ENCODE assay signal across 23 cellular contexts in genomic region chr15:25732191-25732590, GRCh38.
DNase-seq lines count a peak whose midpoint lies in the region; ATAC-seq and TF ChIP-seq lines count a peak whose summit lies in the region.
"Had no signal": no experiment of that assay in that cellular context is flagged by ENCODE, and none has a peak within 500 bp of the region (broad histone marks: within the 10 kb centered on the region; RNA-seq: fewer than 3 reads in every experiment).

No MANE protein-coding gene starts in this region.

- no peak overlapping the region for H3K27ac ChIP-seq in CD8-positive, alpha-beta T cell (ENCODE audit: low read depth, low read length)
- H3K27ac ChIP-seq in neural progenitor cell = no peak overlapping the region
- H3K27ac ChIP-seq in vagina = no peak overlapping the region
- H3K27ac ChIP-seq: BLaER1 treated with 17β-estradiol and CSF1 and Interleukin-3, amounts not matched to agents 10 nM and 100 nM had no signal

- TF ChIP-seq CTCF in CD8-positive, alpha-beta T cell (IDR thresholded peaks at IDR 0.05) = no peak
- TF ChIP-seq CTCF in neural progenitor cell (IDR thresholded peaks at IDR 0.05) (no peak), vagina (IDR thresholded peaks at IDR 0.05) (no peak)

- intact Hi-C loops in activated CD4-positive, alpha-beta T cell treated with anti-CD3 and anti-CD28 coated beads for 36 hours (cut with DNase I, micrococcal nuclease) = no loop called here
- intact Hi-C loops in CD8-positive, alpha-beta T cell (cut with DNase I, micrococcal nuclease) = no loop called here
- intact Hi-C loops in vagina (cut with DNase I) = no loop called here

- POLR2A ChIA-PET in activated CD4-positive, alpha-beta T cell treated with anti-CD3 and anti-CD28 coated beads for 36 hours (lab: Charles Lee) = no interaction called here
- POLR2A ChIA-PET in CD8-positive, alpha-beta T cell (lab: Charles Lee) = no interaction called here

- no peaks in the 10 kb centered on the region for H3K4me1 ChIP-seq in CD8-positive, alpha-beta T cell (ENCODE audit: insufficient read depth, low read length)
- peaks cover 4% of the 10 kb centered on the region for H3K4me1 ChIP-seq in neural progenitor cell
- no peaks in the 10 kb centered on the region for H3K4me1 ChIP-seq in vagina

- H3K36me3 Mint-ChIP-seq in activated CD4-positive, alpha-beta T cell treated with anti-CD3 and anti-CD28 coated beads for 36 hours (ENCODE audit: low read depth) = peaks cover 3% of the 10 kb centered on the region
- H3K36me3 Mint-ChIP-seq in CD8-positive, alpha-beta T cell = peaks cover 59% of the 10 kb centered on the region
- H3K36me3 Mint-ChIP-seq in activated naive CD8-positive, alpha-beta T cell treated with anti-CD3 and anti-CD28 coated beads, Interleukin-2, amount 50 U/mL, for 24 hours (ENCODE audit: low read depth) = peaks cover 9% of the 10 kb centered on the region
- peaks cover 2% of the 10 kb centered on the region for H3K36me3 Mint-ChIP-seq in neural progenitor cell

- H3K4me3 ChIP-seq in CD8-positive, alpha-beta T cell (ENCODE audit: low read depth, low read length) = no peak overlapping the region
- no peak overlapping the region for H3K4me3 ChIP-seq in neural progenitor cell
- no peak overlapping the region for H3K4me3 ChIP-seq in vagina
- H3K4me3 ChIP-seq: BLaER1 treated with 17β-estradiol and CSF1 and Interleukin-3, amounts not matched to agents 10 nM and 100 nM had no signal

- H2AFZ ChIP-seq in neural progenitor cell (replicated peaks) = no peak overlapping the region

- no peak overlapping the region for H3K4me2 ChIP-seq in neural progenitor cell
- H3K4me2 ChIP-seq: BLaER1 treated with 17β-estradiol and CSF1 and Interleukin-3, amounts not matched to agents 10 nM and 100 nM had no signal

- H4K20me1 ChIP-seq in neural progenitor cell (ENCODE audit: low read depth) = no peaks in the 10 kb centered on the region

- H3K27me3 Mint-ChIP-seq in activated CD4-positive, alpha-beta T cell treated with anti-CD3 and anti-CD28 coated beads for 36 hours = no peaks in the 10 kb centered on the region
- H3K27me3 Mint-ChIP-seq in CD8-positive, alpha-beta T cell (ENCODE audit: low read depth) = no peaks in the 10 kb centered on the region
- no peaks in the 10 kb centered on the region for H3K27me3 Mint-ChIP-seq in activated naive CD8-positive, alpha-beta T cell treated with anti-CD3 and anti-CD28 coated beads, Interleukin-2, amount 50 U/mL, for 24 hours
- H3K27me3 Mint-ChIP-seq in neural progenitor cell (ENCODE audit: insufficient read depth, low read depth) = peaks cover 9% of the 10 kb centered on the region

- no peaks in the 10 kb centered on the region for H3F3A ChIP-seq in neural progenitor cell (ENCODE audit: low read depth)

- no peaks in the 10 kb centered on the region for H3K27me3 ChIP-seq in CD8-positive, alpha-beta T cell (ENCODE audit: insufficient read depth, low read length)
- no peaks in the 10 kb centered on the region for H3K27me3 ChIP-seq in neural progenitor cell
- no peaks in the 10 kb centered on the region for H3K27me3 ChIP-seq in vagina
- H3K27me3 ChIP-seq: BLaER1 treated with 17β-estradiol and CSF1 and Interleukin-3, amounts not matched to agents 10 nM and 100 nM had no signal

- H3K27ac Mint-ChIP-seq in activated CD4-positive, alpha-beta T cell treated with anti-CD3 and anti-CD28 coated beads for 36 hours = peak overlapping the region; percentile 68
- H3K27ac Mint-ChIP-seq in CD8-positive, alpha-beta T cell = peak overlapping the region; percentile 41
- peak overlapping the region; percentile 18 for H3K27ac Mint-ChIP-seq in activated naive CD8-positive, alpha-beta T cell treated with anti-CD3 and anti-CD28 coated beads, Interleukin-2, amount 50 U/mL, for 24 hours
- H3K27ac Mint-ChIP-seq in neural progenitor cell = peak overlapping the region; percentile 57

- H3K9me3 Mint-ChIP-seq in activated CD4-positive, alpha-beta T cell treated with anti-CD3 and anti-CD28 coated beads for 36 hours (ENCODE audit: low read depth) = no peaks in the 10 kb centered on the region
- H3K9me3 Mint-ChIP-seq in CD8-positive, alpha-beta T cell = no peaks in the 10 kb centered on the region
- no peaks in the 10 kb centered on the region for H3K9me3 Mint-ChIP-seq in activated naive CD8-positive, alpha-beta T cell treated with anti-CD3 and anti-CD28 coated beads, Interleukin-2, amount 50 U/mL, for 24 hours
- H3K9me3 Mint-ChIP-seq in neural progenitor cell = peaks cover 2% of the 10 kb centered on the region

- no peaks in the 10 kb centered on the region for H3K9me3 ChIP-seq in CD8-positive, alpha-beta T cell (ENCODE audit: low read length)
- no peaks in the 10 kb centered on the region for H3K9me3 ChIP-seq in neural progenitor cell (ENCODE audit: low read depth)
- H3K9me3 ChIP-seq in vagina = no peaks in the 10 kb centered on the region
- H3K9me3 ChIP-seq: BLaER1 treated with 17β-estradiol and CSF1 and Interleukin-3, amounts not matched to agents 10 nM and 100 nM had no signal

- CTCF ChIA-PET in activated CD4-positive, alpha-beta T cell treated with anti-CD3 and anti-CD28 coated beads for 36 hours (lab: Charles Lee) = no interaction called here
- CTCF ChIA-PET in CD8-positive, alpha-beta T cell (lab: Charles Lee) = no interaction called here

- no peak for TF ChIP-seq POLR2A in vagina (IDR thresholded peaks at IDR 0.05)

- DNase-seq in activated CD4-positive, alpha-beta T cell treated with anti-CD3 and anti-CD28 coated beads for 36 hours = no peak
- no peak for DNase-seq in activated CD4-positive, alpha-beta T cell treated with anti-CD3 and anti-CD28 coated beads for 4 hours
- DNase-seq in CD8-positive, alpha-beta T cell = no peak
- DNase-seq in activated naive CD8-positive, alpha-beta T cell treated with anti-CD3 and anti-CD28 coated beads, Interleukin-2, amount 50 U/mL, for 24 hours = no peak
- no peak for DNase-seq in neural progenitor cell (ENCODE audit: low spot score)
- no peak for DNase-seq in NOMO-1 treated with dmso at 0.1 percent for 144 hours (lab: John Stamatoyannopoulos, UW; ENCODE audit: unreplicated experiment)
- no peak for DNase-seq in activated gamma-delta T cell (lab: John Stamatoyannopoulos, UW)
- DNase-seq in vagina (ENCODE audit: extremely low spot score in 2 of 2) = no peak
- DNase-seq: 8988T; DMS53; GDM1; GOT3; HCEC 1CT; Karpas-422; NCI-H1694; NCI-H2081; NCI-H2171; NCI-H345; NCI-H524; NCI-H774; NK-92 treated with Interleukin-12 subunit alpha and Interleukin-12 subunit beta, amount 100 ng/mL, for 24 hours had no signal

- H3K4me3 Mint-ChIP-seq in activated CD4-positive, alpha-beta T cell treated with anti-CD3 and anti-CD28 coated beads for 36 hours = no peak overlapping the region
- H3K4me3 Mint-ChIP-seq in CD8-positive, alpha-beta T cell = no peak overlapping the region
- H3K4me3 Mint-ChIP-seq in activated naive CD8-positive, alpha-beta T cell treated with anti-CD3 and anti-CD28 coated beads, Interleukin-2, amount 50 U/mL, for 24 hours = no peak overlapping the region
- H3K4me3 Mint-ChIP-seq in neural progenitor cell = no peak overlapping the region

- no peaks in the 10 kb centered on the region for H3K4me1 Mint-ChIP-seq in activated CD4-positive, alpha-beta T cell treated with anti-CD3 and anti-CD28 coated beads for 36 hours
- no peaks in the 10 kb centered on the region for H3K4me1 Mint-ChIP-seq in CD8-positive, alpha-beta T cell (ENCODE audit: low read depth)
- H3K4me1 Mint-ChIP-seq in activated naive CD8-positive, alpha-beta T cell treated with anti-CD3 and anti-CD28 coated beads, Interleukin-2, amount 50 U/mL, for 24 hours = peaks cover 2% of the 10 kb centered on the region
- H3K4me1 Mint-ChIP-seq in neural progenitor cell = peaks cover 35% of the 10 kb centered on the region

- H3K9ac ChIP-seq in neural progenitor cell = no peak overlapping the region
- H3K9ac ChIP-seq: BLaER1 treated with 17β-estradiol and CSF1 and Interleukin-3, amounts not matched to agents 10 nM and 100 nM had no signal

- H3K79me2 ChIP-seq in neural progenitor cell (ENCODE audit: low read depth) = no peaks in the 10 kb centered on the region

- H3K36me3 ChIP-seq in CD8-positive, alpha-beta T cell (ENCODE audit: insufficient read depth, low read length) = peaks cover 15% of the 10 kb centered on the region
- H3K36me3 ChIP-seq in neural progenitor cell = no peaks in the 10 kb centered on the region
- no peaks in the 10 kb centered on the region for H3K36me3 ChIP-seq in vagina

- ATAC-seq in activated CD4-positive, alpha-beta T cell treated with anti-CD3 and anti-CD28 coated beads for 36 hours = no peak
- no peak for ATAC-seq in CD8-positive, alpha-beta T cell
- ATAC-seq in activated naive CD8-positive, alpha-beta T cell treated with anti-CD3 and anti-CD28 coated beads, Interleukin-2, amount 50 U/mL, for 24 hours = no peak
- ATAC-seq: Panc1 had no signal

Comparison
In these comparisons a context has a peak if more than half of its experiments do, and no peak if none do; other contexts are left out.
1. H3K27ac Mint-ChIP-seq: peak in every context shown above with its lines; median percentile 68 in activated CD4-positive, alpha-beta T cell treated with anti-CD3 and anti-CD28 coated beads for 36 hours; 57 in neural progenitor cell; 41 in CD8-positive, alpha-beta T cell; 18 in activated naive CD8-positive, alpha-beta T cell treated with anti-CD3 and anti-CD28 coated beads, Interleukin-2, amount 50 U/mL, for 24 hours.